18 cellular contexts compared by ENCODE assay signal in genomic region chr14:75697918-75698317, GRCh38.
"Had no signal": no experiment of that assay in that cellular context is flagged by ENCODE, and none has a peak within 500 bp of the region (broad histone marks: within the 10 kb centered on the region; RNA-seq: fewer than 3 reads in every experiment).

No MANE protein-coding gene starts in this region.

- ATAC-seq: esophagus mucosa; heart left ventricle; mucosa of descending colon; natural killer cell; psoas muscle; sciatic nerve; stimulated activated naive CD8-positive, alpha-beta T cell treated with anti-CD3 and anti-CD28 coated beads, Interleukin-15, Interleukin-2, amounts not matched to agents 100 U/mL and 50 U/mL, for 24 hours had no signal

- DNase-seq: brain microvascular endothelial cell; colonic mucosa; effector memory CD4-positive, alpha-beta T cell; heart left ventricle; left ventricle myocardium inferior; mucosa of descending colon; natural killer cell; psoas muscle; stimulated activated CD4-positive, alpha-beta T cell treated with anti-CD3 and anti-CD28 coated beads, Interleukin-12 subunit alpha, Interleukin-12 subunit beta, amount 100 ng/mL, for 4 hours; stimulated activated naive CD8-positive, alpha-beta T cell treated with anti-CD3 and anti-CD28 coated beads, Interleukin-15, Interleukin-2, amounts not matched to agents 100 U/mL and 50 U/mL, for 24 hours; tibial artery had no signal

- H3K27ac ChIP-seq: brain microvascular endothelial cell, colonic mucosa, heart left ventricle, left ventricle myocardium inferior, parathyroid adenoma, psoas muscle, skin epidermis, tibial artery had no signal

- H3K36me3 ChIP-seq: colonic mucosa had no signal

- H3K4me1 ChIP-seq: colonic mucosa, parathyroid adenoma, psoas muscle had no signal

- H3K79me2 ChIP-seq: parathyroid adenoma had no signal

- H3K27me3 ChIP-seq: brain microvascular endothelial cell, colonic mucosa, heart left ventricle, tibial artery had no signal

- H3K9ac ChIP-seq: parathyroid adenoma had no signal

- FAIRE-seq: endometrium, frontal cortex, islet of Langerhans had no signal

- H2AFZ ChIP-seq: parathyroid adenoma had no signal

- H3K9me3 ChIP-seq: colonic mucosa, psoas muscle had no signal

- H3K4me3 ChIP-seq: colonic mucosa, heart left ventricle, left ventricle myocardium inferior, mucosa of descending colon, psoas muscle, skin epidermis, tibial artery had no signal
